ENCODE assay signal across 19 cellular contexts in the genomic region with DNA sequence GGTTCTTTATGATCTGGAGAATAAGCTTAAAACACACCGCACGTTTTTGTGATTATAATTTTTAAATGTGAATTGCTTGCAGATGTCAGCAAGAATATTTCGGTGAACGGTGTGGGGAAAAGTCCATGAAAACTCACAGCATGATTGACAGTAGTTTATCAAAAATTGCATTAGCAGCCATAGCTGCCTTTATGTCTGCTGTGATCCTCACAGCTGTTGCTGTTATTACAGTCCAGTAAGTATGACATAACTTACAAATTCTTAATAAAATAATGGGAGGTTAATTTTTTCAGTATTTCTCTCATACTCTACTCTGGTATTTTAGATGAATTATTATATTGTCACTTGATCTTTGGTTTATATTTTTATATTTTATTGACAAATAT. TPM values are rescaled to one million over a fixed set of nuclear protein-coding genes. Genes with fewer than 3 reads are reported as not detected.
DNase-seq lines count a peak whose midpoint lies in the region; TF ChIP-seq lines count a peak whose summit lies in the region.
"Had no signal": no experiment of that assay in that cellular context is flagged by ENCODE, and none has a peak within 500 bp of the region (broad histone marks: within the 10 kb centered on the region; RNA-seq: fewer than 3 reads in every experiment).

No MANE protein-coding gene starts in this region.

- peak overlapping the region; percentile 53 for H3K4me2 ChIP-seq in GM23248 (ENCODE audit: unreplicated experiment)
- peak overlapping the region; percentile 29 for H3K4me2 ChIP-seq in skeletal muscle satellite cell (ENCODE audit: low read length)
- H3K4me2 ChIP-seq: KMS-11 had no signal

- H4K20me1 ChIP-seq in GM23248 (ENCODE audit: insufficient read depth), result no peaks in the 10 kb centered on the region

- intact Hi-C loops in esophagus squamous epithelium (cut with DNase I), result no loop called here

- H3K27ac ChIP-seq in GM23248, result no peak overlapping the region
- H3K27ac ChIP-seq in SJSA1, result peak overlapping the region; percentile 65
- H3K27ac ChIP-seq in esophagus squamous epithelium, result peak overlapping the region in 3 of 4 donors; percentile 19 to 51 (median 48)
- H3K27ac ChIP-seq: KMS-11 had no signal

- H3K36me3 ChIP-seq in GM23248 (ENCODE audit: low read depth) (no peaks in the 10 kb centered on the region), SJSA1 (no peaks in the 10 kb centered on the region), esophagus squamous epithelium (peaks cover 0 to 25% (median 0%) of the 10 kb centered on the region in 3 donors), skeletal muscle satellite cell (ENCODE audit: insufficient read depth, low read length) (no peaks in the 10 kb centered on the region)
- H3K36me3 ChIP-seq: BE2C had no signal

- 11 to 12% methylated on average over 4 of the region's 4 CpGs for WGBS in GM23248 (ENCODE audit: low coverage in 1 of 2, low lambda C conversion rate in 2 of 2, missing lambda C conversion rate in 2 of 2), 2 experiments
- WGBS in esophagus squamous epithelium, 2 donors, result 42 to 63% methylated on average over 4 of the region's 4 CpGs

- H3K9ac ChIP-seq in GM23248, result no peak overlapping the region
- H3K9ac ChIP-seq in skeletal muscle satellite cell (ENCODE audit: low read depth, low read length), result peak overlapping the region; percentile 16
- H3K9ac ChIP-seq: KMS-11 had no signal

- H3K79me2 ChIP-seq in GM23248 (ENCODE audit: insufficient read depth), result no peaks in the 10 kb centered on the region

- no peak for TF ChIP-seq POLR2A in esophagus squamous epithelium (IDR thresholded peaks at IDR 0.05)

- no peak for TF ChIP-seq CTCF in esophagus squamous epithelium (IDR thresholded peaks at IDR 0.05)

- H3K4me3 ChIP-seq in GM23248, result no peak overlapping the region
- no peak overlapping the region for H3K4me3 ChIP-seq in SJSA1
- no peak overlapping the region for H3K4me3 ChIP-seq in esophagus squamous epithelium
- H3K4me3 ChIP-seq in skeletal muscle satellite cell (ENCODE audit: low read length), result peak overlapping the region; percentile 4

- in situ Hi-C loops in GM23248 (cut with MboI), result no loop called here

- no peaks in the 10 kb centered on the region for H3K9me3 ChIP-seq in GM23248 (ENCODE audit: low read depth)
- H3K9me3 ChIP-seq in SJSA1 (replicated peaks), result no peaks in the 10 kb centered on the region
- H3K9me3 ChIP-seq in esophagus squamous epithelium, result no peaks in the 10 kb centered on the region
- H3K9me3 ChIP-seq in skeletal muscle satellite cell (replicated peaks; ENCODE audit: low read length), result no peaks in the 10 kb centered on the region
- H3K9me3 ChIP-seq: BE2C had no signal

- H3F3A ChIP-seq in GM23248 (ENCODE audit: insufficient read depth), result no peaks in the 10 kb centered on the region

- no peaks in the 10 kb centered on the region for H3K27me3 ChIP-seq in GM23248 (replicated peaks; ENCODE audit: insufficient read depth)
- H3K27me3 ChIP-seq in SJSA1 (replicated peaks), result no peaks in the 10 kb centered on the region
- no peaks in the 10 kb centered on the region for H3K27me3 ChIP-seq in esophagus squamous epithelium
- no peaks in the 10 kb centered on the region for H3K27me3 ChIP-seq in skeletal muscle satellite cell (ENCODE audit: control insufficient read depth, insufficient read depth, low read length)

- H3K9me2 ChIP-seq in GM23248 (ENCODE audit: insufficient read depth), result no peaks in the 10 kb centered on the region

- DNase-seq in GM23248 (no peak), SJSA1 (ENCODE audit: low read depth in 1 of 2, low spot score in 2 of 2) (peak in 1 of 2 experiments; percentile 3), esophagus squamous epithelium (lab: John Stamatoyannopoulos, UW) (no peak), 8988T (no peak), NCI-H510A treated with DMSO at 0.1 percent for 48 hours (lab: John Stamatoyannopoulos, UW) (no peak)
- no peak for DNase-seq in stimulated activated CD4-positive, alpha-beta T cell treated with anti-CD3 and anti-CD28 coated beads, Interleukin-12 subunit alpha, Interleukin-12 subunit beta, amount 100 ng/mL, for 4 hours
- DNase-seq: BE2C; CD4-positive, alpha-beta T cell; DMS79 treated with DMSO at 0.1 percent for 48 hours; GOT3; NCI-H1048; NCI-H1436 treated with DMSO at 0.1 percent for 48 hours; NCI-H2029 treated with DMSO at 0.1 percent for 48 hours; NCI-H524; Right ventricle myocardium superior had no signal

- H2AFZ ChIP-seq in GM23248, result no peak overlapping the region

- H3K4me1 ChIP-seq in GM23248 (ENCODE audit: insufficient read depth), result peaks cover 24% of the 10 kb centered on the region
- H3K4me1 ChIP-seq in SJSA1 (replicated peaks), result peaks cover 40% of the 10 kb centered on the region
- H3K4me1 ChIP-seq in esophagus squamous epithelium, result peaks cover 3 to 40% (median 4%) of the 10 kb centered on the region in 3 donors
- H3K4me1 ChIP-seq in skeletal muscle satellite cell (ENCODE audit: control insufficient read depth, insufficient read depth, low read length), result peaks cover 38% of the 10 kb centered on the region
- H3K4me1 ChIP-seq: BE2C had no signal

RNA-seq across cellular contexts. Expression of a gene that starts 5.4 kb away (rescaled TPM):
- 0.97 TPM in 1 of 2 replicates, not detected in the other for total RNA-seq in GM23248 (2014; rRNA removed; shearing (Covaris generic))
- polyA plus RNA-seq in GM23248 (2016; fragmentation: Nextera tagmentation; extraction: Ambion mirVana), result 0.56 and 0.76 TPM in 2 replicates
- 0.25 and 0.79 TPM in 2 replicates for total RNA-seq in SJSA1 (2014; rRNA removed; shearing (Covaris generic))
- 10 to 100 TPM; 16.6 to 51.4 (median 36.3) TPM for total RNA-seq in esophagus squamous epithelium
- total RNA-seq in skeletal muscle satellite cell (2012; rRNA removed), result 6.1 and 8.3 TPM in 2 replicates
- total RNA-seq: G401, M059J had no signal
